In the genomic region with DNA sequence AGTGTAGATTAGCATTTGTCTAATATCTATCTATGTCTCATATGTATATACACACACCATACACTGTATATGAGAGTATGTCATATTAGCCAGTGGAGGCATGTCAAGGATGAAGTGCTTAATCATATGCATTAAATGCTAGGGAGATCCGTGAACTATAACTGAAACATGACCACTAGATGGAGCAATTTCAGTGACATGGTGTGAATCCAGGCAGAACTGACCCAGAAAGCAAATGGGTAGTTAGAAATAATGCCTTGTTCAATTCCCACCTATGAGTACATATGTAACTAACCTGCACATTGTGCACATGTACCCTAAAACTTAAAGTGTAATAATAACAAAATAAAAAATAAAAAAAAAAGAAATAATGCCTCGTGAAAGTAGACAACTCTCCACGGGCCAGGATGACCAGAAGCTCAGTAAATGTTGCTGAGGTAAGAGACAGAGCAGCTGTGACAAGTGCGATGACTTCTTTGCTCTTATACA, we compare ENCODE assay signal across 8 cellular contexts.
A peak's percentile ranks its signal among the peaks of the same experiment; 100 is the strongest.
DNase-seq lines count a peak whose midpoint lies in the region; ATAC-seq, FAIRE-seq and TF ChIP-seq lines count a peak whose summit lies in the region.
"Not testable (repeated sequence)": the region's sequence is repeated elsewhere in the genome, so short reads cannot be mapped to it uniquely, and the experiment has no call there.

No MANE protein-coding gene starts in this region.

- POLR2A ChIA-PET in IMR-90 (lab: Charles Lee; ENCODE audit: unreplicated experiment); PC-3 (lab: Charles Lee; ENCODE audit: unreplicated experiment): not testable (repeated sequence)

- not testable (repeated sequence) for H3K4me2 ChIP-seq in IMR-90 (ENCODE audit: low read depth, low read length); PC-3 (ENCODE audit: low read length)

- H4K20me1 ChIP-seq in IMR-90 (ENCODE audit: insufficient read depth, low read length); PC-3 (ENCODE audit: low read length): not testable (repeated sequence)

- H3K36me3 ChIP-seq in IMR-90 (ENCODE audit: control insufficient read depth, insufficient read depth, low read length); PC-3 (ENCODE audit: low read depth, low read length); ascending aorta: not testable (repeated sequence)

- H3K9me3 Mint-ChIP-seq in naive B cell: not testable (repeated sequence)

- not testable (repeated sequence) for H3K36me3 Mint-ChIP-seq in naive B cell

- H3K4me1 ChIP-seq in IMR-90 (ENCODE audit: control insufficient read depth, insufficient read depth, low read length); PC-3 (ENCODE audit: insufficient read depth, low read length); ascending aorta: not testable (repeated sequence)

- not testable (repeated sequence) for H2BK15ac ChIP-seq in IMR-90 (ENCODE audit: low read depth, low read length)

- not testable (repeated sequence) for H3K56ac ChIP-seq in IMR-90 (ENCODE audit: extremely low read depth, insufficient read depth, low read length)

- not testable (repeated sequence) for H3K9me1 ChIP-seq in IMR-90 (ENCODE audit: insufficient read depth, low read length)

- H2AK9ac ChIP-seq in IMR-90 (replicated peaks; ENCODE audit: low read depth, low read length, poor library complexity): not testable (repeated sequence)

- CTCF ChIA-PET in IMR-90 (lab: Yijun Ruan, JAX): interaction anchor here (0.6 kb wide), 8 partner anchors 13 to 665 kb away, joined by 3 to 7 read pairs (median 4); no protein-coding TSS in a partner anchor
- CTCF ChIA-PET in PC-3 (lab: Charles Lee): interaction anchor here (0.5 to 0.6 kb wide), 2 partner anchors 250 to 743 kb away, joined by 3 to 8 read pairs; no protein-coding TSS in a partner anchor

- not testable (repeated sequence) for H2AFZ ChIP-seq in IMR-90 (replicated peaks; ENCODE audit: low read length, poor library complexity); PC-3 (ENCODE audit: low read length)

- not testable (repeated sequence) for H3K27me3 ChIP-seq in IMR-90 (ENCODE audit: control insufficient read depth, insufficient read depth, low read length); ascending aorta
- peaks cover 17% of the 10 kb centered on the region for H3K27me3 ChIP-seq in PC-3 (ENCODE audit: low read length)

- in situ Hi-C loops in IMR-90 (cut with MboI; ENCODE audit: low sequenced_read_pairs): not testable (repeated sequence)

- H3K4me3 ChIP-seq in GM12864 (ENCODE audit: low read depth, low read length); IMR-90 (ENCODE audit: insufficient read depth, low read depth, low read length); PC-3 (ENCODE audit: low read length); ascending aorta; foreskin fibroblast (ENCODE audit: low read depth in 1 of 2, low read length in 2 of 2): not testable (repeated sequence)

- TF ChIP-seq RAD21 in IMR-90 (IDR thresholded peaks at IDR 0.05; ENCODE audit: low read length): not testable (repeated sequence)

- peak; percentile 44 for TF ChIP-seq CTCF in GM12864 (IDR thresholded peaks at IDR 0.05; ENCODE audit: low read depth, low read length, missing control alignments)
- peak; percentile 30; the same call in 1 of the 2 replicates for TF ChIP-seq CTCF in IMR-90 (conservative IDR thresholded peaks at IDR 0.05; ENCODE audit: low read depth, low read length)
- TF ChIP-seq CTCF in PC-3 (conservative IDR thresholded peaks at IDR 0.05; ENCODE audit: low read depth, low read length): peak; percentile 52
- TF ChIP-seq CTCF in ascending aorta (IDR thresholded peaks at IDR 0.05): peak in 2 of 3 experiments; percentile 6 to 29
- TF ChIP-seq CTCF in foreskin fibroblast (IDR thresholded peaks at IDR 0.05; ENCODE audit: low read depth, low read length): peak; percentile 32

- ATAC-seq in GM21825 (IDR thresholded peaks at IDR 0.05; ENCODE audit: unreplicated experiment) (peak; percentile 68), IMR-90 (ENCODE audit: low read depth) (peak; percentile 64), PC-3 (peak; percentile 92), naive B cell (ENCODE audit: low read depth in 2 of 2) (peak; percentile 65 to 79)

- not testable (repeated sequence) for H3F3A ChIP-seq in PC-3 (ENCODE audit: low read length, unreplicated experiment)

- dilution Hi-C loops in IMR-90 (cut with HindIII; ENCODE audit: low sequenced_read_pairs, unreplicated experiment): not testable (repeated sequence)

- H3K23ac ChIP-seq in IMR-90 (ENCODE audit: low read depth, low read length): not testable (repeated sequence)

- H3K9ac ChIP-seq in IMR-90 (ENCODE audit: low read depth, low read length); PC-3 (ENCODE audit: low read length): not testable (repeated sequence)

- H3K79me1 ChIP-seq in IMR-90 (ENCODE audit: low read depth in 1 of 2, low read length in 2 of 2): not testable (repeated sequence)

- H3K18ac ChIP-seq in IMR-90 (ENCODE audit: low read depth, low read length): not testable (repeated sequence)

- H2BK5ac ChIP-seq in IMR-90 (ENCODE audit: low read depth, low read length, poor library complexity, severe bottlenecking): not testable (repeated sequence)

- not testable (repeated sequence) for H3K79me2 ChIP-seq in PC-3 (ENCODE audit: low read length)

- TF ChIP-seq POLR2A in IMR-90 (IDR thresholded peaks at IDR 0.05; ENCODE audit: low read depth, low read length): not testable (repeated sequence)

- H2BK20ac ChIP-seq in IMR-90 (ENCODE audit: low read depth, low read length): not testable (repeated sequence)

- H3K27me3 Mint-ChIP-seq in naive B cell: not testable (repeated sequence)

- not testable (repeated sequence) for H3K4ac ChIP-seq in IMR-90 (ENCODE audit: low read depth, low read length)

- H3K27ac Mint-ChIP-seq in naive B cell: not testable (repeated sequence)

- H4K5ac ChIP-seq in IMR-90 (ENCODE audit: low read depth, low read length): not testable (repeated sequence)

- peak; percentile 97 for FAIRE-seq in A204.1 (lab: Jason Lieb, UNC)

- H4K8ac ChIP-seq in IMR-90 (ENCODE audit: low read depth in 2 of 2, low read length in 2 of 2): not testable (repeated sequence)

- BruUV-seq in IMR-90 (replicated peaks; lab: Mats Ljungman, UMichigan); PC-3 (replicated peaks; lab: Mats Ljungman, UMichigan): not testable (repeated sequence)

- WGBS in IMR-90 (ENCODE audit: extremely low coverage in 2 of 2, insufficient read length in 1 of 2), 2 experiments: no CpG with 5 or more reads among the region's 4 CpGs

- not testable (repeated sequence) for H3K27ac ChIP-seq in IMR-90 (ENCODE audit: insufficient read depth, low read length); PC-3 (ENCODE audit: low read length); ascending aorta

- not testable (repeated sequence) for H3K14ac ChIP-seq in IMR-90 (replicated peaks; ENCODE audit: low read depth, low read length)

- not testable (repeated sequence) for H3K4me3 Mint-ChIP-seq in naive B cell

- not testable (repeated sequence) for H3K9me3 ChIP-seq in IMR-90 (ENCODE audit: control insufficient read depth, insufficient read depth, low read length); PC-3 (ENCODE audit: low read length); ascending aorta

- intact Hi-C loops in IMR-90 (cut with micrococcal nuclease); ascending aorta (cut with DNase I): not testable (repeated sequence)
- intact Hi-C loops in PC-3 (cut with micrococcal nuclease): loop anchor here (2.0 kb wide), 1 partner anchor 276 kb away; no protein-coding TSS in a partner anchor

- H4K91ac ChIP-seq in IMR-90 (ENCODE audit: insufficient read depth, low read depth, low read length): not testable (repeated sequence)

- DNase-seq in GM12864 (ENCODE audit: low read depth); ascending aorta (ENCODE audit: low spot score in 2 of 2); foreskin fibroblast; naive B cell: not testable (repeated sequence)
- peak; percentile 0 for DNase-seq in IMR-90
- peak; percentile 59 for DNase-seq in PC-3

- not testable (repeated sequence) for H2AK5ac ChIP-seq in IMR-90 (ENCODE audit: low read depth, low read length)

- not testable (repeated sequence) for H2BK120ac ChIP-seq in IMR-90 (ENCODE audit: low read depth, low read length)

- not testable (repeated sequence) for H3K4me1 Mint-ChIP-seq in naive B cell

- not testable (repeated sequence) for H3K9me2 ChIP-seq in PC-3 (replicated peaks; ENCODE audit: low read length)
